In genomic region chr12:47205532-47206449, GRCh38 we compare ENCODE assay signal across 14 cellular contexts.
DNase-seq lines count a peak whose midpoint lies in the region; ATAC-seq and TF ChIP-seq lines count a peak whose summit lies in the region.
"Had no signal": no experiment of that assay in that cellular context is flagged by ENCODE, and none has a peak within 500 bp of the region (broad histone marks: within the 10 kb centered on the region; RNA-seq: fewer than 3 reads in every experiment).

No MANE protein-coding gene starts in this region.

- no peak overlapping the region for H2BK20ac ChIP-seq in H9 (ENCODE audit: low read depth, low read length, poor library complexity, severe bottlenecking)

- TF ChIP-seq CTCF in H9 (conservative IDR thresholded peaks at IDR 0.05) (no peak), omental fat pad (IDR thresholded peaks at IDR 0.05) (no peak)

- no peak overlapping the region for H4K5ac ChIP-seq in H9 (ENCODE audit: insufficient read length, low read depth, low read length)

- H3K36me3 Mint-ChIP-seq in H9 (ENCODE audit: insufficient read depth in 1 of 3, low read depth in 3 of 3) (peaks cover 0 to 3% (median 0%) of the 10 kb centered on the region in 3 experiments; a peak in 2 of 7 replicates), memory B cell (peaks cover 31% of the 10 kb centered on the region)
- peaks cover 65% of the 10 kb centered on the region for H3K36me3 Mint-ChIP-seq in activated CD4-positive, alpha-beta memory T cell treated with anti-CD3 and anti-CD28 coated beads, Interleukin-2, amount 10 ng/mL, durations not matched to agents 7 days and 5 days (ENCODE audit: low read depth)
- H3K36me3 Mint-ChIP-seq: type B pancreatic cell had no signal

- H3T11ph ChIP-seq in H9 (ENCODE audit: low read length) = no peak overlapping the region

- no peaks in the 10 kb centered on the region for H4K20me1 ChIP-seq in BLaER1
- no peaks in the 10 kb centered on the region for H4K20me1 ChIP-seq in H9 (ENCODE audit: control insufficient read depth, insufficient read depth, insufficient read length)

- no peak overlapping the region for H2BK15ac ChIP-seq in H9 (ENCODE audit: low read depth, low read length)

- no peak overlapping the region for H2BK12ac ChIP-seq in H9 (ENCODE audit: insufficient read length, low read depth, low read length)

- H3K27me3 Mint-ChIP-seq in H9 (ENCODE audit: low read depth) (no peaks in the 10 kb centered on the region), memory B cell (no peaks in the 10 kb centered on the region)
- no peaks in the 10 kb centered on the region for H3K27me3 Mint-ChIP-seq in activated CD4-positive, alpha-beta memory T cell treated with anti-CD3 and anti-CD28 coated beads, Interleukin-2, amount 10 ng/mL, durations not matched to agents 7 days and 5 days
- H3K27me3 Mint-ChIP-seq: type B pancreatic cell had no signal

- no peak overlapping the region for H3K56ac ChIP-seq in H9 (ENCODE audit: insufficient read length, low read depth, low read length)

- no peak overlapping the region for H4K8ac ChIP-seq in H9 (replicated peaks; ENCODE audit: insufficient read length, low read depth, low read length)

- H3K23ac ChIP-seq in H9 (ENCODE audit: insufficient read length, low read depth, low read length) = no peak overlapping the region

- H3K4me3 Mint-ChIP-seq in H9 (no peak overlapping the region), memory B cell (peak overlapping the region; percentile 77)
- H3K4me3 Mint-ChIP-seq in activated CD4-positive, alpha-beta memory T cell treated with anti-CD3 and anti-CD28 coated beads, Interleukin-2, amount 10 ng/mL, durations not matched to agents 7 days and 5 days = peak overlapping the region; percentile 60
- H3K4me3 Mint-ChIP-seq: type B pancreatic cell had no signal

- DNase-seq in H9 = no peak
- DNase-seq in activated CD4-positive, alpha-beta memory T cell treated with anti-CD3 and anti-CD28 coated beads, Interleukin-2, amount 10 ng/mL, durations not matched to agents 7 days and 5 days = peak; percentile 41
- DNase-seq in memory B cell (ENCODE audit: low spot score in 2 of 2) = no peak
- DNase-seq in NOMO-1 (lab: John Stamatoyannopoulos, UW; ENCODE audit: unreplicated experiment in 2 of 2) = no peak
- DNase-seq in NCI-H2196 treated with DMSO at 0.1 percent for 48 hours (lab: John Stamatoyannopoulos, UW; ENCODE audit: unreplicated experiment) = no peak
- DNase-seq in omental fat pad (ENCODE audit: low spot score) = no peak
- DNase-seq: activated CD8-positive, alpha-beta memory T cell treated with anti-CD3 and anti-CD28 coated beads for 24 hours; cortex of kidney; IMR-90; NCI-H1417; NCI-H2227 treated with DMSO at 0.1 percent for 48 hours had no signal

- H3K27ac ChIP-seq in BLaER1 (peak overlapping the region; percentile 84; the same call in 1 of the 2 replicates), H9 (ENCODE audit: insufficient read length, low read depth, low read length) (no peak overlapping the region)

- no peak overlapping the region for H2BK120ac ChIP-seq in H9 (ENCODE audit: low read depth, low read length, poor library complexity, severe bottlenecking)

- H3K23me2 ChIP-seq in H9 (ENCODE audit: insufficient read length, low read depth, low read length, poor library complexity, severe bottlenecking) = no peaks in the 10 kb centered on the region

- H2AFZ ChIP-seq in H9 (ENCODE audit: low read length) = no peak overlapping the region

- no peak overlapping the region for H4K91ac ChIP-seq in H9 (ENCODE audit: insufficient read length, low read depth, low read length)

- H3K4me3 ChIP-seq in BLaER1 = no peak overlapping the region

- H3K9me3 Mint-ChIP-seq in H9 (peaks cover 0 to 5% of the 10 kb centered on the region in 2 experiments; a peak in 2 of 5 replicates), memory B cell (no peaks in the 10 kb centered on the region)
- no peaks in the 10 kb centered on the region for H3K9me3 Mint-ChIP-seq in activated CD4-positive, alpha-beta memory T cell treated with anti-CD3 and anti-CD28 coated beads, Interleukin-2, amount 10 ng/mL, durations not matched to agents 7 days and 5 days

- H3K9me3 ChIP-seq in BLaER1 (0 out of 2 replicates have a peak, but pooled peaks cover 4% of the 10 kb centered on the region), H9 (ENCODE audit: control insufficient read depth, low read depth, low read length) (no peaks in the 10 kb centered on the region)

- H3K79me2 ChIP-seq in H9 (ENCODE audit: insufficient read depth, low read length) = no peaks in the 10 kb centered on the region

- no peak overlapping the region for H2AK5ac ChIP-seq in H9 (ENCODE audit: insufficient read length, low read length)

- H3K4me1 Mint-ChIP-seq in H9 (peaks cover 40 to 41% of the 10 kb centered on the region in 2 experiments), memory B cell (peaks cover 46% of the 10 kb centered on the region)
- peaks cover 64% of the 10 kb centered on the region for H3K4me1 Mint-ChIP-seq in activated CD4-positive, alpha-beta memory T cell treated with anti-CD3 and anti-CD28 coated beads, Interleukin-2, amount 10 ng/mL, durations not matched to agents 7 days and 5 days

- peaks cover 50% of the 10 kb centered on the region for H3K4me1 ChIP-seq in BLaER1
- peaks cover 7% of the 10 kb centered on the region for H3K4me1 ChIP-seq in H9 (ENCODE audit: insufficient read depth, low read length)

- no CpG with 5 or more reads among the region's 8 CpGs for WGBS in H9 (ENCODE audit: extremely low coverage, insufficient read length, low lambda C conversion rate)

- H3K4me2 ChIP-seq in BLaER1 (peak overlapping the region; percentile 89), H9 (ENCODE audit: insufficient read depth, insufficient read length, low read length) (no peak overlapping the region)

- H3K4ac ChIP-seq in H9 (ENCODE audit: low read depth, low read length) = no peak overlapping the region

- H2BK5ac ChIP-seq in H9 (ENCODE audit: insufficient read length, low read length) = no peak overlapping the region

- H3K9ac ChIP-seq in BLaER1 (no peak overlapping the region), H9 (ENCODE audit: extremely low read depth, insufficient read length, low read length) (no peak overlapping the region)

- H3K79me1 ChIP-seq in H9 (ENCODE audit: insufficient read depth, low read depth, low read length, poor library complexity, severe bottlenecking) = no peaks in the 10 kb centered on the region

- H3K14ac ChIP-seq in H9 (ENCODE audit: insufficient read depth, low read length) = no peak overlapping the region

- POLR2A ChIA-PET in activated CD4-positive, alpha-beta memory T cell treated with anti-CD3 and anti-CD28 coated beads, Interleukin-2, amount 10 ng/mL, durations not matched to agents 7 days and 5 days (lab: Charles Lee) = interaction anchor here (1.1 to 7.3 kb wide), 6 partner anchors 11 to 191 kb away, joined by 3 to 222 read pairs (median 26); partner anchors contain the start of genes AMIGO2 and PCED1B

- peaks cover 34% of the 10 kb centered on the region for H3K36me3 ChIP-seq in BLaER1

- ATAC-seq in memory B cell (ENCODE audit: low read depth) = no peak
- no peak for ATAC-seq in omental fat pad (ENCODE audit: low FRiP score)
- ATAC-seq in GM21515 (IDR thresholded peaks at IDR 0.05; ENCODE audit: unreplicated experiment) = no peak

- H3K27ac Mint-ChIP-seq in H9 (peak overlapping the region; percentile 6 to 73 (median 51); a peak in 4 of 7 replicates), memory B cell (peak overlapping the region; percentile 95)
- H3K27ac Mint-ChIP-seq in activated CD4-positive, alpha-beta memory T cell treated with anti-CD3 and anti-CD28 coated beads, Interleukin-2, amount 10 ng/mL, durations not matched to agents 7 days and 5 days = peak overlapping the region; percentile 89
- H3K27ac Mint-ChIP-seq: type B pancreatic cell had no signal

- no peak overlapping the region for H3K18ac ChIP-seq in H9 (ENCODE audit: insufficient read length, low read depth, low read length)

- CTCF ChIA-PET in activated CD4-positive, alpha-beta memory T cell treated with anti-CD3 and anti-CD28 coated beads, Interleukin-2, amount 10 ng/mL, durations not matched to agents 7 days and 5 days (lab: Charles Lee) = interaction anchor here (0.8 to 3.6 kb wide), 5 partner anchors 10 to 192 kb away, joined by 3 to 41 read pairs (median 16); no protein-coding TSS in a partner anchor

- H3K27me3 ChIP-seq in BLaER1 (no peaks in the 10 kb centered on the region), H9 (ENCODE audit: insufficient read depth, low read length) (no peaks in the 10 kb centered on the region)

Comparison
In these comparisons a context has a peak if more than half of its experiments do, and no peak if none do; other contexts are left out.
1. H3K4me3 Mint-ChIP-seq: peak in activated CD4-positive, alpha-beta memory T cell treated with anti-CD3 and anti-CD28 coated beads, Interleukin-2, amount 10 ng/mL, durations not matched to agents 7 days and 5 days (single experiment) and memory B cell (single experiment); none in H9 (0 of 2).
2. Peak in every context shown above with its lines, with median percentiles within 50 percentile points of each other: H3K27ac Mint-ChIP-seq.